Comparison of ENCODE assay signal across 10 cellular contexts in genomic region chr1:42939216-42939615, GRCh38. TPM values are rescaled to one million over a fixed set of nuclear protein-coding genes. Genes with fewer than 3 reads are reported as not detected.
A peak's percentile ranks its signal among the peaks of the same experiment; 100 is the strongest.
DNase-seq lines count a peak whose midpoint lies in the region; ATAC-seq, FAIRE-seq and TF ChIP-seq lines count a peak whose summit lies in the region.
"Had no signal": no experiment of that assay in that cellular context is flagged by ENCODE, and none has a peak within 500 bp of the region (broad histone marks: within the 10 kb centered on the region; RNA-seq: fewer than 3 reads in every experiment).

No MANE protein-coding gene starts in this region.

- no peak for TF ChIP-seq CTCF in activated CD8-positive, alpha-beta T cell treated with anti-CD3 and anti-CD28 coated beads for 36 hours (IDR thresholded peaks at IDR 0.05)
- TF ChIP-seq CTCF in HepG2 (CRISPR knock-in tag; IDR thresholded peaks at IDR 0.05): no peak
- no peak for TF ChIP-seq CTCF in suprapubic skin (IDR thresholded peaks at IDR 0.05)

- in situ Hi-C loops in HepG2 (cut with HindIII; ENCODE audit: extremely low pct_ligation_motif_present, low pct_unique_long_range_greater_than_20kb): no loop called here

- no peak for TF ChIP-seq RAD21 in HepG2 (CRISPR knock-in tag; IDR thresholded peaks at IDR 0.05)

- H3K4me3 Mint-ChIP-seq in activated CD4-positive, alpha-beta T cell treated with anti-CD3 and anti-CD28 coated beads, Interleukin-2, amount 10 ng/mL, durations not matched to agents 7 days and 5 days: no peak overlapping the region
- H3K4me3 Mint-ChIP-seq in activated CD8-positive, alpha-beta T cell treated with anti-CD3 and anti-CD28 coated beads for 36 hours: no peak overlapping the region

- POLR2A ChIA-PET in activated CD4-positive, alpha-beta T cell treated with anti-CD3 and anti-CD28 coated beads, Interleukin-2, amount 10 ng/mL, durations not matched to agents 7 days and 5 days (lab: Charles Lee): no interaction called here
- POLR2A ChIA-PET in activated CD8-positive, alpha-beta T cell treated with anti-CD3 and anti-CD28 coated beads for 36 hours (lab: Charles Lee): interaction anchor here (0.6 to 5.0 kb wide), 3 partner anchors 9 to 66 kb away, joined by 3 to 39 read pairs (median 15); no protein-coding TSS in a partner anchor
- POLR2A ChIA-PET in HepG2 (lab: Yijun Ruan, JAX): interaction anchor here (0.6 to 1.5 kb wide), 10 partner anchors 8 to 172 kb away, joined by 3 to 8 read pairs (median 4); partner anchors contain the start of genes C1orf50 and P3H1

- FAIRE-seq in HepG2 (lab: Jason Lieb, UNC): peak; percentile 94

- peaks cover 97% of the 10 kb centered on the region for H3K4me1 Mint-ChIP-seq in activated CD4-positive, alpha-beta T cell treated with anti-CD3 and anti-CD28 coated beads, Interleukin-2, amount 10 ng/mL, durations not matched to agents 7 days and 5 days
- peaks cover 95% of the 10 kb centered on the region for H3K4me1 Mint-ChIP-seq in activated CD8-positive, alpha-beta T cell treated with anti-CD3 and anti-CD28 coated beads for 36 hours (ENCODE audit: low read depth)

- H3K4me1 ChIP-seq in HepG2 (ENCODE audit: insufficient read depth, low read length) (peaks cover 96% of the 10 kb centered on the region), suprapubic skin (peaks cover 99% of the 10 kb centered on the region)

- H3K9ac ChIP-seq in HepG2 (ENCODE audit: insufficient read depth, low read depth, low read length): 0 out of 2 replicates have a peak overlapping the region, but pooled peaks have one; percentile 24

- H3K27me3 ChIP-seq in HepG2 (ENCODE audit: control insufficient read depth in 1 of 2, insufficient read depth in 2 of 2, low read length in 2 of 2): no peaks in the 10 kb centered on the region
- no peaks in the 10 kb centered on the region for H3K27me3 ChIP-seq in suprapubic skin
- H3K27me3 ChIP-seq: heart right ventricle had no signal

- H3K4me2 ChIP-seq in HepG2 (ENCODE audit: low read depth, low read length): peak overlapping the region; percentile 21; the same call in 1 of the 2 replicates

- no TSS peak for BruUV-seq in HepG2 (replicated peaks; lab: Mats Ljungman, UMichigan)

- H3K79me2 ChIP-seq in HepG2 (ENCODE audit: insufficient read depth, low read length): peaks cover 99% of the 10 kb centered on the region

- TF ChIP-seq POLR2A in HepG2 (IDR thresholded peaks at IDR 0.05; ENCODE audit: insufficient read depth in 1 of 2, low read depth in 2 of 2, low read length in 2 of 2) (peak in 1 of 2 experiments; percentile 20; a peak in 1 of 4 replicates), suprapubic skin (IDR thresholded peaks at IDR 0.05) (no peak)

- H3K27me3 Mint-ChIP-seq in activated CD4-positive, alpha-beta T cell treated with anti-CD3 and anti-CD28 coated beads, Interleukin-2, amount 10 ng/mL, durations not matched to agents 7 days and 5 days: no peaks in the 10 kb centered on the region
- no peaks in the 10 kb centered on the region for H3K27me3 Mint-ChIP-seq in activated CD8-positive, alpha-beta T cell treated with anti-CD3 and anti-CD28 coated beads for 36 hours

- no peaks in the 10 kb centered on the region for H3K9me3 ChIP-seq in HepG2 (ENCODE audit: low read length)
- no peaks in the 10 kb centered on the region for H3K9me3 ChIP-seq in suprapubic skin
- H3K9me3 ChIP-seq: heart right ventricle had no signal

- intact Hi-C loops in activated CD8-positive, alpha-beta T cell treated with anti-CD3 and anti-CD28 coated beads for 36 hours (cut with micrococcal nuclease): no loop called here
- intact Hi-C loops in HepG2 (cut with micrococcal nuclease; ENCODE audit: unreplicated experiment): no loop called here

- TF ChIP-seq EP300 in HepG2 (IDR thresholded peaks at IDR 0.05; ENCODE audit: low read depth in 2 of 2, low read length in 2 of 2) (peak in 1 of 2 experiments; percentile 30; a peak in 1 of 4 replicates), HepG2 (CRISPR knock-in tag; IDR thresholded peaks at IDR 0.05; ENCODE audit: borderline replicate concordance) (no peak), suprapubic skin (IDR thresholded peaks at IDR 0.05) (no peak)

- H3K36me3 Mint-ChIP-seq in activated CD4-positive, alpha-beta T cell treated with anti-CD3 and anti-CD28 coated beads, Interleukin-2, amount 10 ng/mL, durations not matched to agents 7 days and 5 days (ENCODE audit: low read depth): peaks cover 87% of the 10 kb centered on the region
- H3K36me3 Mint-ChIP-seq in activated CD8-positive, alpha-beta T cell treated with anti-CD3 and anti-CD28 coated beads for 36 hours (ENCODE audit: low read depth): peaks cover 82% of the 10 kb centered on the region

- peak overlapping the region; percentile 99 for H3K27ac Mint-ChIP-seq in activated CD4-positive, alpha-beta T cell treated with anti-CD3 and anti-CD28 coated beads, Interleukin-2, amount 10 ng/mL, durations not matched to agents 7 days and 5 days
- peak overlapping the region; percentile 79 for H3K27ac Mint-ChIP-seq in activated CD8-positive, alpha-beta T cell treated with anti-CD3 and anti-CD28 coated beads for 36 hours

- CTCF ChIA-PET in activated CD4-positive, alpha-beta T cell treated with anti-CD3 and anti-CD28 coated beads, Interleukin-2, amount 10 ng/mL, durations not matched to agents 7 days and 5 days (lab: Charles Lee): no interaction called here
- CTCF ChIA-PET in activated CD8-positive, alpha-beta T cell treated with anti-CD3 and anti-CD28 coated beads for 36 hours (lab: Charles Lee): interaction anchor here (1.0 kb wide), 1 partner anchor 16 kb away, joined by 3 read pairs; no protein-coding TSS in a partner anchor
- CTCF ChIA-PET in HepG2 (lab: Yijun Ruan, JAX; ENCODE audit: low intra/inter-chr PET ratio, low total read pairs): no interaction called here

- H3K9me3 Mint-ChIP-seq in activated CD4-positive, alpha-beta T cell treated with anti-CD3 and anti-CD28 coated beads, Interleukin-2, amount 10 ng/mL, durations not matched to agents 7 days and 5 days: no peaks in the 10 kb centered on the region
- no peaks in the 10 kb centered on the region for H3K9me3 Mint-ChIP-seq in activated CD8-positive, alpha-beta T cell treated with anti-CD3 and anti-CD28 coated beads for 36 hours

- 6% methylated on average over 4 of the region's 5 CpGs for WGBS in HepG2 (ENCODE audit: low lambda C conversion rate)
- whole genome bisulfite sequencing in suprapubic skin: 77% methylated on average over 4 of the region's 5 CpGs

- H3K4me3 ChIP-seq in HepG2 (replicated peaks in 1 of 3; ENCODE audit: insufficient read depth in 1 of 3, low read depth in 2 of 3, low read length in 3 of 3) (no peak overlapping the region), suprapubic skin (no peak overlapping the region)
- H3K4me3 ChIP-seq: heart right ventricle had no signal

- H4K20me1 ChIP-seq in HepG2 (ENCODE audit: insufficient read depth, low read length): peaks cover 98% of the 10 kb centered on the region

- H3K27ac ChIP-seq in HepG2 (ENCODE audit: extremely low read length, insufficient read depth, low read length) (peak overlapping the region; percentile 68), suprapubic skin (peak overlapping the region; percentile 83)

- ATAC-seq in activated CD8-positive, alpha-beta T cell treated with anti-CD3 and anti-CD28 coated beads for 36 hours: no peak
- ATAC-seq in HepG2: peak; percentile 93
- no peak for ATAC-seq in HG02870 (IDR thresholded peaks at IDR 0.05; ENCODE audit: unreplicated experiment)
- ATAC-seq: heart right ventricle had no signal

- no peak for DNase-seq in activated CD4-positive, alpha-beta T cell treated with anti-CD3 and anti-CD28 coated beads, Interleukin-2, amount 10 ng/mL, durations not matched to agents 7 days and 5 days
- no peak for DNase-seq in activated CD4-positive, alpha-beta T cell treated with anti-CD3 and anti-CD28 coated beads, Interleukin-2, amount 50 U/mL, for 1 hour
- no peak for DNase-seq in activated CD8-positive, alpha-beta T cell treated with anti-CD3 and anti-CD28 coated beads for 36 hours
- DNase-seq in HepG2 (ENCODE audit: low spot score): peak; percentile 88
- DNase-seq in suprapubic skin (ENCODE audit: low spot score in 2 of 2): no peak
- no peak for DNase-seq in NCI-H748 treated with DMSO at 0.1 percent for 48 hours (lab: John Stamatoyannopoulos, UW)
- DNase-seq in NCI-H2107 treated with DMSO at 0.1 percent for 48 hours (lab: John Stamatoyannopoulos, UW; ENCODE audit: unreplicated experiment): no peak
- DNase-seq: anterior cingulate cortex, heart right ventricle had no signal

- no peak overlapping the region for H2AFZ ChIP-seq in HepG2 (ENCODE audit: low read length)

- H3K36me3 ChIP-seq in HepG2 (replicated peaks in 1 of 2; ENCODE audit: control insufficient read depth in 1 of 2, insufficient read depth in 2 of 2, low read length in 2 of 2) (peaks cover 76 to 97% of the 10 kb centered on the region in 2 experiments), suprapubic skin (peaks cover 5% of the 10 kb centered on the region)

RNA-seq across cellular contexts. Expression of gene SLC2A1, which starts 19.5 kb away (rescaled TPM):
- total RNA-seq in activated CD4-positive, alpha-beta T cell treated with anti-CD3 and anti-CD28 coated beads, Interleukin-2, amount 10 ng/mL, durations not matched to agents 7 days and 5 days: 100 to 1,000 TPM in 1 of 2 experiments, 10 to 100 TPM in 1; 98.0 to 109 TPM
- total RNA-seq in activated CD8-positive, alpha-beta T cell treated with anti-CD3 and anti-CD28 coated beads for 36 hours: 100 to 1,000 TPM; 158 to 162 TPM
- total RNA-seq in HepG2 (2016; rRNA removed; fragmentation: Illumina TruSeq; extraction: Trizol): 54.3 and 125 TPM in 2 replicates
- total RNA-seq in HepG2 (2016; cell fraction: cytosol; rRNA removed; fragmentation: Illumina TruSeq; extraction: Trizol; ENCODE audit: low read depth): 17.1 and 18.0 TPM in 2 replicates
- 44.3 and 121 TPM in 2 replicates for total RNA-seq in HepG2 (2016; cell fraction: insoluble cytoplasmic fraction; rRNA removed; fragmentation: Illumina TruSeq; extraction: Trizol)
- 38.1 and 44.0 TPM in 2 replicates for total RNA-seq in HepG2 (2016; cell fraction: membrane; rRNA removed; fragmentation: Illumina TruSeq; extraction: Trizol)
- total RNA-seq in HepG2 (2016; cell fraction: nucleus; rRNA removed; fragmentation: Illumina TruSeq; extraction: Trizol): 146 and 160 TPM in 2 replicates
- 315 and 423 TPM in 2 replicates for polyA plus RNA-seq in HepG2 (2011; rRNA removed)
- polyA plus RNA-seq in HepG2 (2011; cell fraction: cytosol; rRNA removed): 201 and 410 TPM in 2 replicates
- 305 and 663 TPM in 2 replicates for polyA plus RNA-seq in HepG2 (2011; cell fraction: nucleus; rRNA removed)
- polyA plus RNA-seq in HepG2 (2012): 253 and 372 TPM in 2 replicates
- polyA plus RNA-seq in HepG2 (2016; cell fraction: cytosol; fragmentation: Illumina TruSeq; extraction: Trizol; ENCODE audit: low read depth): 10.8 and 11.3 TPM in 2 replicates
- 47.5 and 58.0 TPM in 2 replicates for polyA plus RNA-seq in HepG2 (2016; cell fraction: insoluble cytoplasmic fraction; fragmentation: Illumina TruSeq; extraction: Trizol; ENCODE audit: low read depth)
- 20.7 and 24.0 TPM in 2 replicates for polyA plus RNA-seq in HepG2 (2016; cell fraction: membrane; fragmentation: Illumina TruSeq; extraction: Trizol; ENCODE audit: low read depth)
- 232 and 245 TPM in 2 replicates for polyA plus RNA-seq in HepG2 (2016; cell fraction: nucleus; fragmentation: Illumina TruSeq; extraction: Trizol; ENCODE audit: insufficient read depth, low read depth)
- 61.9 and 1,182 TPM in 2 replicates for polyA minus RNA-seq in HepG2 (2011; rRNA and poly(A)+ RNA removed; ENCODE audit: low replicate concordance)
- 204 and 374 TPM in 2 replicates for polyA minus RNA-seq in HepG2 (2011; cell fraction: cytosol; rRNA and poly(A)+ RNA removed)
- 146 and 207 TPM in 2 replicates for polyA minus RNA-seq in HepG2 (2011; cell fraction: nucleus; rRNA and poly(A)+ RNA removed)
- 1,000 to 10,000 TPM in 1 of 4 donors, 100 to 1,000 TPM in 3; 466 to 1,239 (median 686) TPM for total RNA-seq in suprapubic skin
